Comparison of ENCODE assay signal across 1 cellular context in the genomic region with DNA sequence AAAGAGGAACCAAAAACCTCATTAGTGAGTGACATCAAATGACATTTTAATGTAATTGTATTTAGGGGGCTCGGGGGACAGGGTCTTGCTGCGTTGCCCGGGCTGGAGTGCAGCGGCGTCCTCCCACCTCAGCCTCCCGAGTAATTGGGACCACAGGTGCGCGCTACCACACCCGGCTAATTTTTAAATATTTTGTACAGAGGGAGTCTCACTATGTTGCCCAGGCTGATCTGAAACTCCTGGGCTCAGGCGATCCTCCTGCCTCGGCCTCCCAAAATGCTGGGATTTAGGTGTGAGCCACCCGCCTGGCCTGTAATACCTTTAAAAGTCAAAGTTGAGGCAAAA.
TF ChIP-seq lines count a peak whose summit lies in the region.

No MANE protein-coding gene starts in this region.

TF ChIP-seq in K562, 482 proteins besides CTCF, POLR2A, EP300 and RAD21 (continued from another document):
- TF ChIP-seq, protein P1, sequence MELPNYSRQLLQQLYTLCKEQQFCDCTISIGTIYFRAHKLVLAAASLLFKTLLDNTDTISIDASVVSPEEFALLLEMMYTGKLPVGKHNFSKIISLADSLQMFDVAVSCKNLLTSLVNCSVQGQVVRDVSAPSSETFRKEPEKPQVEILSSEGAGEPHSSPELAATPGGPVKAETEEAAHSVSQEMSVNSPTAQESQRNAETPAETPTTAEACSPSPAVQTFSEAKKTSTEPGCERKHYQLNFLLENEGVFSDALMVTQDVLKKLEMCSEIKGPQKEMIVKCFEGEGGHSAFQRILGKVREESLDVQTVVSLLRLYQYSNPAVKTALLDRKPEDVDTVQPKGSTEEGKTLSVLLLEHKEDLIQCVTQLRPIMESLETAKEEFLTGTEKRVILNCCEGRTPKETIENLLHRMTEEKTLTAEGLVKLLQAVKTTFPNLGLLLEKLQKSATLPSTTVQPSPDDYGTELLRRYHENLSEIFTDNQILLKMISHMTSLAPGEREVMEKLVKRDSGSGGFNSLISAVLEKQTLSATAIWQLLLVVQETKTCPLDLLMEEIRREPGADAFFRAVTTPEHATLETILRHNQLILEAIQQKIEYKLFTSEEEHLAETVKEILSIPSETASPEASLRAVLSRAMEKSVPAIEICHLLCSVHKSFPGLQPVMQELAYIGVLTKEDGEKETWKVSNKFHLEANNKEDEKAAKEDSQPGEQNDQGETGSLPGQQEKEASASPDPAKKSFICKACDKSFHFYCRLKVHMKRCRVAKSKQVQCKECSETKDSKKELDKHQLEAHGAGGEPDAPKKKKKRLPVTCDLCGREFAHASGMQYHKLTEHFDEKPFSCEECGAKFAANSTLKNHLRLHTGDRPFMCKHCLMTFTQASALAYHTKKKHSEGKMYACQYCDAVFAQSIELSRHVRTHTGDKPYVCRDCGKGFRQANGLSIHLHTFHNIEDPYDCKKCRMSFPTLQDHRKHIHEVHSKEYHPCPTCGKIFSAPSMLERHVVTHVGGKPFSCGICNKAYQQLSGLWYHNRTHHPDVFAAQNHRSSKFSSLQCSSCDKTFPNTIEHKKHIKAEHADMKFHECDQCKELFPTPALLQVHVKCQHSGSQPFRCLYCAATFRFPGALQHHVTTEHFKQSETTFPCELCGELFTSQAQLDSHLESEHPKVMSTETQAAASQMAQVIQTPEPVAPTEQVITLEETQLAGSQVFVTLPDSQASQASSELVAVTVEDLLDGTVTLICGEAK (IDR thresholded peaks at IDR 0.05): peak; percentile 27; the same call in 1 of the 2 replicates
- TF ChIP-seq, protein P1 (CRISPR knock-in tag; IDR thresholded peaks at IDR 0.05): no peak
- no peak for TF ChIP-seq JUND (IDR thresholded peaks at IDR 0.05; ENCODE audit: borderline replicate concordance, low read depth, low read length)
- no peak for TF ChIP-seq JUND (tag; IDR thresholded peaks at IDR 0.05; ENCODE audit: borderline replicate concordance, low read depth, low read length)
